Comparison of ENCODE assay signal across 20 cellular contexts in the genomic region with DNA sequence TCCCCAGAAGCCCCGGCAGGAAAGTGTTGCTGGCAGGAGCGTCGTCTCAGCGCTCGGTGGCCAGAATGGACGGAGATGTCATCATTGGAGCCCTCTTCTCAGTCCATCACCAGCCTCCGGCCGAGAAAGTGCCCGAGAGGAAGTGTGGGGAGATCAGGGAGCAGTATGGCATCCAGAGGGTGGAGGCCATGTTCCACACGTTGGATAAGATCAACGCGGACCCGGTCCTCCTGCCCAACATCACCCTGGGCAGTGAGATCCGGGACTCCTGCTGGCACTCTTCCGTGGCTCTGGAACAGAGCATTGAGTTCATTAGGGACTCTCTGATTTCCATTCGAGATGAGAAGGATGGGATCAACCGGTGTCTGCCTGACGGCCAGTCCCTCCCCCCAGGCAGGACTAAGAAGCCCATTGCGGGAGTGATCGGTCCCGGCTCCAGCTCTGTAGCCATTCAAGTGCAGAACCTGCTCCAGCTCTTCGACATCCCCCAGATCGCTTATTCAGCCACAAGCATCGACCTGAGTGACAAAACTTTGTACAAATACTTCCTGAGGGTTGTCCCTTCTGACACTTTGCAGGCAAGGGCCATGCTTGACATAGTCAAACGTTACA. TPM values are rescaled to one million over a fixed set of nuclear protein-coding genes. Genes with fewer than 3 reads are reported as not detected.
A peak's percentile ranks its signal among the peaks of the same experiment; 100 is the strongest.
DNase-seq lines count a peak whose midpoint lies in the region; ATAC-seq and TF ChIP-seq lines count a peak whose summit lies in the region.
"Had no signal": no experiment of that assay in that cellular context is flagged by ENCODE, and none has a peak within 500 bp of the region (broad histone marks: within the 10 kb centered on the region; RNA-seq: fewer than 3 reads in every experiment).

No MANE protein-coding gene starts in this region.

- H3K9me3 ChIP-seq in SK-N-SH (no peaks in the 10 kb centered on the region), iPS-15b (ENCODE audit: control insufficient read depth, insufficient read depth, low read length) (no peaks in the 10 kb centered on the region), MM.1S (replicated peaks; ENCODE audit: insufficient read depth, low read length) (no peaks in the 10 kb centered on the region)
- H3K9me3 ChIP-seq: A549, MG63 had no signal

- H3K79me2 ChIP-seq in SK-N-SH (ENCODE audit: insufficient read depth), result no peaks in the 10 kb centered on the region
- H3K79me2 ChIP-seq in MM.1S (ENCODE audit: low read length), result no peaks in the 10 kb centered on the region

- H3K9me2 ChIP-seq in SK-N-SH, result no peaks in the 10 kb centered on the region
- no peaks in the 10 kb centered on the region for H3K9me2 ChIP-seq in MM.1S (replicated peaks; ENCODE audit: insufficient read depth, low read length)

- no peak for TF ChIP-seq EP300 in SK-N-SH (IDR thresholded peaks at IDR 0.05; ENCODE audit: borderline replicate concordance in 1 of 2, low read depth in 1 of 2, low read length in 1 of 2)

- CTCF ChIA-PET in SK-N-SH (lab: Yijun Ruan, JAX), result interaction anchor here (1.3 kb wide), 1 partner anchor 671 kb away, joined by 3 read pairs; no protein-coding TSS in a partner anchor

- POLR2A ChIA-PET in SK-N-SH (lab: Yijun Ruan, JAX), result no interaction called here

- H3F3A ChIP-seq in SK-N-SH (replicated peaks; ENCODE audit: insufficient read depth) (no peaks in the 10 kb centered on the region), MM.1S (ENCODE audit: insufficient read depth, low read length) (no peaks in the 10 kb centered on the region)

- no peak for ATAC-seq in SK-N-SH treated with all-trans-retinoic acid at 6 μM for 48 hours
- no peak for ATAC-seq in HG03025 (IDR thresholded peaks at IDR 0.05; ENCODE audit: low FRiP score, unreplicated experiment)
- ATAC-seq: A549 had no signal

- H2AFZ ChIP-seq in SK-N-SH (ENCODE audit: low read depth) (no peak overlapping the region), MM.1S (ENCODE audit: low read length) (no peak overlapping the region)

- WGBS in SK-N-SH (ENCODE audit: low lambda C conversion rate), result 9% methylated on average over 9 of the region's 25 CpGs

- H3K4me3 ChIP-seq in SK-N-SH (ENCODE audit: low read depth in 2 of 2, low read length in 1 of 2), result peak overlapping the region in 1 of 2 experiments; percentile 27; a peak in 1 of 4 replicates
- H3K4me3 ChIP-seq in iPS-15b (ENCODE audit: low read depth, low read length), result peak overlapping the region; percentile 83
- H3K4me3 ChIP-seq in MM.1S (ENCODE audit: low read length), result no peak overlapping the region
- H3K4me3 ChIP-seq: A549, MG63 had no signal

- no peak for TF ChIP-seq POLR2A in erythroblast (IDR thresholded peaks at IDR 0.05; ENCODE audit: low read length)

- TF ChIP-seq CTCF in SK-N-SH (IDR thresholded peaks at IDR 0.05), result no peak
- TF ChIP-seq CTCF in MM.1S (IDR thresholded peaks at IDR 0.05; ENCODE audit: low read length), result no peak

- no peak for TF ChIP-seq RAD21 in SK-N-SH (IDR thresholded peaks at IDR 0.05; ENCODE audit: low read length)

- H3K4me2 ChIP-seq in SK-N-SH (no peak overlapping the region), MM.1S (ENCODE audit: low read depth, low read length) (no peak overlapping the region)
- H3K4me2 ChIP-seq: A549 had no signal

- no peak overlapping the region for H3K9ac ChIP-seq in SK-N-SH
- H3K9ac ChIP-seq in iPS-15b (ENCODE audit: low read depth, low read length), result no peak overlapping the region
- H3K9ac ChIP-seq in MM.1S (ENCODE audit: low read length), result no peak overlapping the region

- H3K27me3 ChIP-seq in SK-N-SH (ENCODE audit: insufficient read depth) (no peaks in the 10 kb centered on the region), iPS-15b (ENCODE audit: control insufficient read depth, insufficient read depth, low read length) (peaks cover 45% of the 10 kb centered on the region), MM.1S (replicated peaks; ENCODE audit: insufficient read depth, low read length) (no peaks in the 10 kb centered on the region)

- H3K4me1 ChIP-seq in SK-N-SH (ENCODE audit: control insufficient read depth in 1 of 2, insufficient read depth in 2 of 2, low read depth in 1 of 2, low read length in 1 of 2) (peaks cover 0 to 13% of the 10 kb centered on the region in 2 experiments; a peak in 2 of 4 replicates), iPS-15b (ENCODE audit: control insufficient read depth, insufficient read depth, low read length) (no peaks in the 10 kb centered on the region), MM.1S (ENCODE audit: low read length) (no peaks in the 10 kb centered on the region)
- H3K4me1 ChIP-seq: A549 had no signal

- H4K20me1 ChIP-seq in SK-N-SH (ENCODE audit: insufficient read depth), result no peaks in the 10 kb centered on the region
- H4K20me1 ChIP-seq in MM.1S (ENCODE audit: insufficient read depth, low read length), result no peaks in the 10 kb centered on the region

- H3K27ac ChIP-seq in SK-N-SH (ENCODE audit: low read depth in 2 of 2, low read length in 1 of 2) (no peak overlapping the region), MM.1S (ENCODE audit: low read length) (no peak overlapping the region)
- H3K27ac ChIP-seq: A549 had no signal

- H3K36me3 ChIP-seq in SK-N-SH (replicated peaks in 1 of 2; ENCODE audit: control insufficient read depth in 1 of 2, insufficient read depth in 2 of 2, low read length in 1 of 2), result no peaks in the 10 kb centered on the region
- no peaks in the 10 kb centered on the region for H3K36me3 ChIP-seq in iPS-15b (ENCODE audit: control insufficient read depth, insufficient read depth, low read length)
- no peaks in the 10 kb centered on the region for H3K36me3 ChIP-seq in MM.1S (replicated peaks; ENCODE audit: insufficient read depth, low read length)
- H3K36me3 ChIP-seq: MG63 had no signal

- DNase-seq in SK-N-SH (peak; percentile 24), cerebellar cortex (ENCODE audit: low spot score) (peak; percentile 65), superior temporal gyrus (ENCODE audit: extremely low spot score) (peak; percentile 30), MM.1S (no peak), erythroblast (lab: John Stamatoyannopoulos, UW) (no peak)
- DNase-seq: AML-193; DMS79; GDM1; MG63; NCI-H1105; NCI-H1694 treated with DMSO at 0.1 percent for 48 hours; NCI-H524; NK-92 treated with Interleukin-12 subunit alpha and Interleukin-12 subunit beta, amount 100 ng/mL, for 24 hours; OCI-M1; RPMI8226 had no signal

TF ChIP-seq in SK-N-SH, 30 proteins besides CTCF, POLR2A, EP300 and RAD21:
- TF ChIP-seq GABPA (IDR thresholded peaks at IDR 0.05; ENCODE audit: low read depth) (no peak), TEAD4 (IDR thresholded peaks at IDR 0.05; ENCODE audit: borderline replicate concordance, insufficient read depth) (no peak), SIN3A (IDR thresholded peaks at IDR 0.05; ENCODE audit: borderline replicate concordance, low read depth, low read length) (no peak)
- TF ChIP-seq, protein P1, sequence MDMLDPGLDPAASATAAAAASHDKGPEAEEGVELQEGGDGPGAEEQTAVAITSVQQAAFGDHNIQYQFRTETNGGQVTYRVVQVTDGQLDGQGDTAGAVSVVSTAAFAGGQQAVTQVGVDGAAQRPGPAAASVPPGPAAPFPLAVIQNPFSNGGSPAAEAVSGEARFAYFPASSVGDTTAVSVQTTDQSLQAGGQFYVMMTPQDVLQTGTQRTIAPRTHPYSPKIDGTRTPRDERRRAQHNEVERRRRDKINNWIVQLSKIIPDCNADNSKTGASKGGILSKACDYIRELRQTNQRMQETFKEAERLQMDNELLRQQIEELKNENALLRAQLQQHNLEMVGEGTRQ (IDR thresholded peaks at IDR 0.05; ENCODE audit: borderline replicate concordance, low read depth, low read length), result no peak
TF ChIP-seq in SK-N-SH: peak in this region for 0.

TF ChIP-seq in SK-N-SH treated with all-trans-retinoic acid at 6 μM for 48 hours, 23 proteins besides CTCF, POLR2A, EP300 and RAD21:
- TF ChIP-seq PPARA (CRISPR knock-in tag; IDR thresholded peaks at IDR 0.05; ENCODE audit: borderline replicate concordance), result no peak
- TF ChIP-seq CSDC2 (CRISPR knock-in tag; IDR thresholded peaks at IDR 0.05), result no peak
- TF ChIP-seq TCF4 (CRISPR knock-in tag; IDR thresholded peaks at IDR 0.05; ENCODE audit: borderline replicate concordance), result no peak
- TF ChIP-seq ZC3H10 (CRISPR knock-in tag; IDR thresholded peaks at IDR 0.05), result no peak
- no peak for TF ChIP-seq RARB (CRISPR knock-in tag; IDR thresholded peaks at IDR 0.05)
- no peak for TF ChIP-seq BACH2 (CRISPR knock-in tag; IDR thresholded peaks at IDR 0.05; ENCODE audit: borderline replicate concordance)
- no peak for TF ChIP-seq ZNF565 (CRISPR knock-in tag; conservative IDR thresholded peaks at IDR 0.05; ENCODE audit: low read depth)
- no peak for TF ChIP-seq ZNF8 (CRISPR knock-in tag; IDR thresholded peaks at IDR 0.05)
- TF ChIP-seq, protein P2, sequence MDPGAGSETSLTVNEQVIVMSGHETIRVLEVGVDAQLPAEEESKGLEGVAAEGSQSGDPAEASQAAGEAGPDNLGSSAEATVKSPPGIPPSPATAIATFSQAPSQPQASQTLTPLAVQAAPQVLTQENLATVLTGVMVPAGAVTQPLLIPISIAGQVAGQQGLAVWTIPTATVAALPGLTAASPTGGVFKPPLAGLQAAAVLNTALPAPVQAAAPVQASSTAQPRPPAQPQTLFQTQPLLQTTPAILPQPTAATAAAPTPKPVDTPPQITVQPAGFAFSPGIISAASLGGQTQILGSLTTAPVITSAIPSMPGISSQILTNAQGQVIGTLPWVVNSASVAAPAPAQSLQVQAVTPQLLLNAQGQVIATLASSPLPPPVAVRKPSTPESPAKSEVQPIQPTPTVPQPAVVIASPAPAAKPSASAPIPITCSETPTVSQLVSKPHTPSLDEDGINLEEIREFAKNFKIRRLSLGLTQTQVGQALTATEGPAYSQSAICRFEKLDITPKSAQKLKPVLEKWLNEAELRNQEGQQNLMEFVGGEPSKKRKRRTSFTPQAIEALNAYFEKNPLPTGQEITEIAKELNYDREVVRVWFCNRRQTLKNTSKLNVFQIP (CRISPR knock-in tag; IDR thresholded peaks at IDR 0.05; ENCODE audit: borderline replicate concordance, low read depth), result no peak

RNA-seq across cellular contexts. Expression of a gene that starts 0.8 kb away (rescaled TPM):
- polyA plus RNA-seq in SK-N-SH (2012; rRNA removed), result 0.03 and 0.05 TPM in 2 replicates
- 0.03 TPM in 2 replicates for polyA plus RNA-seq in SK-N-SH (2012; cell fraction: cytosol; rRNA removed)
- polyA plus RNA-seq in SK-N-SH (2012; cell fraction: nucleus; rRNA removed), result 0.04 and 0.07 TPM in 2 replicates
- polyA plus RNA-seq: HepG2 had no signal

Comparison
In these comparisons a context has a peak if more than half of its experiments do, and no peak if none do; other contexts are left out.
1. DNase-seq: peak in SK-N-SH (single experiment), cerebellar cortex (single experiment) and superior temporal gyrus (single experiment); none in MM.1S (single experiment) and erythroblast (0 of 2).